ENCODE assay signal across 7 cellular contexts in genomic region chr6:106778943-106779342, GRCh38.
"Had no signal": no experiment of that assay in that cellular context is flagged by ENCODE, and none has a peak within 500 bp of the region (broad histone marks: within the 10 kb centered on the region; RNA-seq: fewer than 3 reads in every experiment).

No MANE protein-coding gene starts in this region.

- FAIRE-seq: HTR-8/SVneo, K562 had no signal

- ATAC-seq: K562 had no signal

- H3K4me3 ChIP-seq: K562 had no signal

- H3K27ac Mint-ChIP-seq: IgD-negative memory B cell had no signal

- H3K4me3 Mint-ChIP-seq: IgD-negative memory B cell had no signal

- DNase-seq: IMR-90, KBM-7, KG1 had no signal

- H3K36me3 Mint-ChIP-seq: IgD-negative memory B cell had no signal

- H3K27ac ChIP-seq: HL-60 had no signal

- H3K27me3 Mint-ChIP-seq: IgD-negative memory B cell had no signal
